In the genomic region with DNA sequence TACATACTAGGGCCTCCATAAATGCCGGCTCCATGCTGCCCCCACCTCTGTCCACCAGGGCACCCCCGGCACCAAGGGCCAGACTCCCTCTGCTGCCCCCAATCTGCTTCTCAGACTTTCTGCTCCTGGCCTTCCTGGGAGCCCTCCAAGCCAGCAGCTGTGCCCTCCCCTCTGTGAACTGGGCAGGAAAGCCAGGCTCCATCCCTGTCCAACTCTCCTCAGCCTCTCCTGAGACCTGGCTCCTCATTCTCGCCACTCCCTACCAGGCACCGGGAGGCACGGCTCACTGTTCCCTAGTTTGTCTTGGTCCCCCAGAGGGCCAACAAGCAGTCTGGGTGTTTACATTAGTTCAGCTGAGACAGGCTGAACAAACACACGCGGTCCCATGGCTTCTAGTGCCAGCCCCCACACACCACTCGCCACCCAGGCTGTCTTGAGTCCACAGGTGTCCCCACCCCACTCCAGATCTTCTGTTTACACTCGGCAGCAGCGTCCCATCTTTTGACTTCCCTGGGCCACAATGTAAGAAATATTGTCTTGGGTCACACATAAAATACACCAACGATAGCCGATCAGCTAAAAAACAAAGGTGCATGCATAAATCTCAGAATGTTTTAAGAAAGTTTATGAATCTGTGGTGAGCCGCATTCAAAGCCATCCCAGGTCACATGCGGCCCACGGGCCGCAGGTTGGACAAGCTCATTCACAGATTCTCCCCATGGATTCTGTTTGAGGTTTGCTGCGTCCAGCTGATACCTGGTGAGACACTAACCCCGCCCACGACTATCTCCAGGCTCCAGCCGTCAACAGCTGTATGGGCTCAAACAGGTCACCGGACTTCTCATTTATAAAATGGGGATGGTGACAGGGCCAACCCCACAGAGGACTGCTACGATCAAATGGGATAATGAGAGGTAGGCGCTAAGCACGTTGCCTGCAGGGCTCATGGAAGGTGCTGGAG, we compare ENCODE assay signal across 10 cellular contexts. TPM values are rescaled to one million over a fixed set of nuclear protein-coding genes. Genes with fewer than 3 reads are reported as not detected.
A peak's percentile ranks its signal among the peaks of the same experiment; 100 is the strongest.
DNase-seq lines count a peak whose midpoint lies in the region; ATAC-seq, FAIRE-seq and TF ChIP-seq lines count a peak whose summit lies in the region.
"Had no signal": no experiment of that assay in that cellular context is flagged by ENCODE, and none has a peak within 500 bp of the region (broad histone marks: within the 10 kb centered on the region; RNA-seq: fewer than 3 reads in every experiment).

No MANE protein-coding gene starts in this region.

- no peak overlapping the region; the same call in 1 of the 2 replicates for H2AK5ac ChIP-seq in H1 (ENCODE audit: low read depth, low read length)

- FAIRE-seq in H1 (lab: Jason Lieb, UNC) (no peak), GM12892 (lab: Jason Lieb, UNC) (no peak)

- peaks cover 75% of the 10 kb centered on the region for H3K4me1 ChIP-seq in ACC112 (ENCODE audit: control insufficient read depth, insufficient read depth, low read length, unreplicated experiment)
- H3K4me1 ChIP-seq in H1 (replicated peaks in 1 of 4; ENCODE audit: control insufficient read depth in 3 of 4, insufficient read depth in 4 of 4, low read length in 3 of 4): peaks cover 19 to 57% (median 38%) of the 10 kb centered on the region in 4 experiments
- peaks cover 15 to 33% of the 10 kb centered on the region in 2 donors for H3K4me1 ChIP-seq in naive thymus-derived CD4-positive, alpha-beta T cell (ENCODE audit: control insufficient read depth in 2 of 2, insufficient read depth in 2 of 2, low read length in 2 of 2)

- H2BK5ac ChIP-seq in H1 (ENCODE audit: low read depth, low read length): peak overlapping the region; percentile 83; the same call in 1 of the 2 replicates

- no peak overlapping the region for H3K4ac ChIP-seq in H1 (replicated peaks; ENCODE audit: insufficient read length, low read depth, low read length)

- H3K36me3 ChIP-seq in ACC112 (ENCODE audit: insufficient read depth, low read length) (no peaks in the 10 kb centered on the region), H1 (ENCODE audit: control insufficient read depth in 2 of 4, insufficient read depth in 4 of 4, low read length in 3 of 4) (no peaks in the 10 kb centered on the region)
- peaks cover 0 to 10% (median 0%) of the 10 kb centered on the region in 3 experiments for H3K36me3 ChIP-seq in naive thymus-derived CD4-positive, alpha-beta T cell (ENCODE audit: control insufficient read depth in 2 of 3, insufficient read depth in 3 of 3, low read length in 3 of 3)

- DNase-seq in H1 (ENCODE audit: low read depth in 1 of 2, low spot score in 2 of 2): no peak
- no peak for DNase-seq in naive thymus-derived CD4-positive, alpha-beta T cell
- no peak for DNase-seq in NCI-H1048 (lab: John Stamatoyannopoulos, UW)
- no peak for DNase-seq in GM12892 (ENCODE audit: insufficient read length)
- DNase-seq: activated T-cell treated with anti-CD3 and anti-CD28 coated beads, Interleukin-2, amount 50 U/mL, for 72 hours; stimulated activated CD4-positive, alpha-beta T cell treated with anti-CD3 and anti-CD28 coated beads, Interleukin-4, amount 100 ng/mL, for 1 hour had no signal

- peak overlapping the region; percentile 55; the same call in 1 of the 2 replicates for H3K18ac ChIP-seq in H1 (ENCODE audit: extremely low read depth, low read length)

- no peak overlapping the region for H4K5ac ChIP-seq in H1 (ENCODE audit: insufficient read length, low read depth, low read length)

- H3K27me3 ChIP-seq in ACC112 (ENCODE audit: insufficient read depth, low read length) (no peaks in the 10 kb centered on the region), H1 (replicated peaks in 1 of 4; ENCODE audit: control insufficient read depth in 3 of 4, extremely low read depth in 1 of 4, insufficient read depth in 3 of 4, low read length in 3 of 4) (no peaks in the 10 kb centered on the region; a peak in 1 of 7 replicates)
- no peaks in the 10 kb centered on the region for H3K27me3 ChIP-seq in naive thymus-derived CD4-positive, alpha-beta T cell (ENCODE audit: control insufficient read depth in 2 of 2, insufficient read depth in 2 of 2, low read length in 2 of 2)

- ATAC-seq in naive thymus-derived CD4-positive, alpha-beta T cell: no peak
- no peak for ATAC-seq in HG02763 (IDR thresholded peaks at IDR 0.05; ENCODE audit: unreplicated experiment)
- ATAC-seq in GM21529 (IDR thresholded peaks at IDR 0.05; ENCODE audit: unreplicated experiment): no peak
- ATAC-seq: activated T-cell treated with anti-CD3 and anti-CD28 coated beads, Interleukin-2, amount 50 U/mL, for 72 hours had no signal

- no peaks in the 10 kb centered on the region for H3K9me3 ChIP-seq in H1 (ENCODE audit: insufficient read depth in 2 of 2, low read depth in 1 of 2, low read length in 1 of 2)
- no peaks in the 10 kb centered on the region for H3K9me3 ChIP-seq in naive thymus-derived CD4-positive, alpha-beta T cell (ENCODE audit: control insufficient read depth in 2 of 3, low read length in 3 of 3)

- H3K27ac ChIP-seq in ACC112 (ENCODE audit: low read depth, low read length): peak overlapping the region; percentile 75
- no peak overlapping the region for H3K27ac ChIP-seq in H1 (ENCODE audit: low read depth, low read length)
- no peak overlapping the region for H3K27ac ChIP-seq in naive thymus-derived CD4-positive, alpha-beta T cell (ENCODE audit: low read depth, low read length)

- TF ChIP-seq CTCF in H1 (IDR thresholded peaks at IDR 0.05; ENCODE audit: control extremely low read depth in 1 of 3, insufficient read depth in 1 of 3, low read depth in 1 of 3, low read length in 3 of 3): peak in 2 of 3 experiments; percentile 20 to 30; a peak in 2 of 4 replicates

- H3K27ac Mint-ChIP-seq in IgD-negative memory B cell: peak overlapping the region in 2 of 3 donors; percentile 51 to 72
- peak overlapping the region in 6 of 9 donors; percentile 41 to 68 (median 56) for H3K27ac Mint-ChIP-seq in naive thymus-derived CD4-positive, alpha-beta T cell
- H3K27ac Mint-ChIP-seq: activated T-cell treated with anti-CD3 and anti-CD28 coated beads, Interleukin-2, amount 50 U/mL, for 72 hours had no signal

- H3K9ac ChIP-seq in H1 (replicated peaks in 1 of 4; ENCODE audit: extremely low read depth in 1 of 4, low read depth in 3 of 4, low read length in 3 of 4): no peak overlapping the region

- no peak overlapping the region for H3K23ac ChIP-seq in H1 (ENCODE audit: insufficient read length)

- intact Hi-C loops in naive thymus-derived CD4-positive, alpha-beta T cell (cut with micrococcal nuclease): no loop called here

- H3K4me1 Mint-ChIP-seq in IgD-negative memory B cell: peaks cover 16 to 21% (median 18%) of the 10 kb centered on the region in 3 donors
- peaks cover 29 to 73% (median 60%) of the 10 kb centered on the region in 7 donors for H3K4me1 Mint-ChIP-seq in naive thymus-derived CD4-positive, alpha-beta T cell

- POLR2A ChIA-PET in H1 (lab: Charles Lee; ENCODE audit: partially characterized antibody): interaction anchor here (0.7 kb wide), 2 partner anchors 14 to 40 kb away, joined by 3 read pairs; no protein-coding TSS in a partner anchor
- POLR2A ChIA-PET in naive thymus-derived CD4-positive, alpha-beta T cell (lab: Charles Lee): interaction anchor here (0.5 to 23.1 kb wide), 4 partner anchors 15 to 71 kb away, joined by 3 to 427 read pairs (median 4); a partner anchor contains a TSS

- H4K8ac ChIP-seq in H1 (ENCODE audit: extremely low read depth, insufficient read depth, low read length): no peak overlapping the region; the same call in 1 of the 2 replicates

- no peak overlapping the region for H3K14ac ChIP-seq in H1 (ENCODE audit: insufficient read length)

- no peak overlapping the region for H3K56ac ChIP-seq in H1 (replicated peaks; ENCODE audit: insufficient read length, low read depth, low read length)

- H3K4me2 ChIP-seq in H1 (ENCODE audit: insufficient read depth in 1 of 2, low read depth in 2 of 2, low read length in 2 of 2): no peak overlapping the region

- H2BK12ac ChIP-seq in H1 (ENCODE audit: low read depth, low read length): peak overlapping the region; percentile 80; the same call in 1 of the 2 replicates

- H3K4me3 ChIP-seq in ACC112 (ENCODE audit: low read depth, low read length) (no peak overlapping the region), H1 (ENCODE audit: extremely low read depth in 1 of 4, insufficient read depth in 2 of 4, low read depth in 3 of 4, low read length in 4 of 4) (no peak overlapping the region)
- H3K4me3 ChIP-seq in naive thymus-derived CD4-positive, alpha-beta T cell (ENCODE audit: low read length): no peak overlapping the region

- H3K36me3 Mint-ChIP-seq in IgD-negative memory B cell: peaks cover 5% of the 10 kb centered on the region
- peaks cover 1 to 24% (median 4%) of the 10 kb centered on the region in 5 donors for H3K36me3 Mint-ChIP-seq in naive thymus-derived CD4-positive, alpha-beta T cell

- H2AFZ ChIP-seq in ACC112 (ENCODE audit: low read length, unreplicated experiment) (no peak overlapping the region), H1 (ENCODE audit: low read length) (no peak overlapping the region)

- H3K79me2 ChIP-seq in ACC112 (ENCODE audit: control insufficient read depth, insufficient read depth, low read length, unreplicated experiment) (peaks cover 49% of the 10 kb centered on the region), H1 (ENCODE audit: control insufficient read depth in 1 of 2, insufficient read depth in 2 of 2, low read length in 2 of 2) (peaks cover 0 to 7% of the 10 kb centered on the region in 2 experiments; a peak in 1 of 4 replicates)

- TF ChIP-seq POLR2A in H1 (IDR thresholded peaks at IDR 0.05; ENCODE audit: control extremely low read depth in 1 of 2, low read depth in 2 of 2, low read length in 2 of 2) (no peak), GM12892 (IDR thresholded peaks at IDR 0.05; ENCODE audit: low read depth, low read length) (no peak)

- no peak; a peak in 1 of 4 replicates for TF ChIP-seq RAD21 in H1 (IDR thresholded peaks at IDR 0.05 in 1 of 2, conservative IDR thresholded peaks at IDR 0.05 in 1 of 2; ENCODE audit: low read depth in 2 of 2, low read length in 2 of 2)

- H2BK20ac ChIP-seq in H1 (ENCODE audit: low read length): 0 out of 2 replicates have a peak overlapping the region, but pooled peaks have one; percentile 37

- H3K4me3 Mint-ChIP-seq in IgD-negative memory B cell: no peak overlapping the region
- peak overlapping the region in 3 of 10 donors; percentile 24 to 58 (median 45) for H3K4me3 Mint-ChIP-seq in naive thymus-derived CD4-positive, alpha-beta T cell
- H3K4me3 Mint-ChIP-seq: activated T-cell treated with anti-CD3 and anti-CD28 coated beads, Interleukin-2, amount 50 U/mL, for 72 hours had no signal

- CTCF ChIA-PET in H1 (lab: Charles Lee; ENCODE audit: partially characterized antibody): interaction anchor here (1.0 to 15.0 kb wide), 19 partner anchors 6 to 190 kb away, joined by 3 to 168 read pairs (median 5); a partner anchor contains a TSS
- CTCF ChIA-PET in naive thymus-derived CD4-positive, alpha-beta T cell (lab: Charles Lee): interaction anchor here (1.0 kb wide), 1 partner anchor 19 kb away, joined by 4 read pairs; no protein-coding TSS in a partner anchor

- no peaks in the 10 kb centered on the region for H3K23me2 ChIP-seq in H1 (ENCODE audit: low read depth, low read length)

- TF ChIP-seq EP300 in H1 (IDR thresholded peaks at IDR 0.05; ENCODE audit: borderline replicate concordance in 1 of 2, low read depth in 2 of 2, low read length in 2 of 2): no peak

- H3K79me1 ChIP-seq in H1 (ENCODE audit: low read depth, low read length): peaks cover 9% of the 10 kb centered on the region; the same call in 1 of the 2 replicates

- no peak overlapping the region for H2BK120ac ChIP-seq in H1 (replicated peaks; ENCODE audit: low read depth, low read length)

- H4K20me1 ChIP-seq in H1 (replicated peaks in 1 of 2; ENCODE audit: control insufficient read depth in 1 of 2, insufficient read depth in 2 of 2, low read length in 2 of 2): no peaks in the 10 kb centered on the region

- H3K27me3 Mint-ChIP-seq in IgD-negative memory B cell: no peaks in the 10 kb centered on the region
- no peaks in the 10 kb centered on the region for H3K27me3 Mint-ChIP-seq in naive thymus-derived CD4-positive, alpha-beta T cell

- 85% methylated on average over 24 of the region's 24 CpGs; no CpG with 5 or more reads in 1 of the 2 experiments for WGBS in H1 (ENCODE audit: extremely low coverage in 1 of 2, insufficient coverage in 1 of 2, insufficient read length in 1 of 2, insufficient replicate concordance in 2 of 2, low coverage in 1 of 2, low lambda C conversion rate in 2 of 2, missing lambda C conversion rate in 1 of 2), 2 experiments

- no peak overlapping the region for H4K91ac ChIP-seq in H1 (replicated peaks; ENCODE audit: insufficient read length, low read length)

- peak overlapping the region; percentile 81; the same call in 1 of the 2 replicates for H2BK15ac ChIP-seq in H1 (ENCODE audit: low read length)

- no peaks in the 10 kb centered on the region for H3K9me3 Mint-ChIP-seq in IgD-negative memory B cell
- no peaks in the 10 kb centered on the region for H3K9me3 Mint-ChIP-seq in naive thymus-derived CD4-positive, alpha-beta T cell
- H3K9me3 Mint-ChIP-seq: activated T-cell treated with anti-CD3 and anti-CD28 coated beads, Interleukin-2, amount 50 U/mL, for 72 hours had no signal

RNA-seq across cellular contexts. Expression of a gene that starts 29.5 kb away (rescaled TPM):
- 58.6 TPM for polyA plus RNA-seq in IgD-negative memory B cell
- total RNA-seq in H1 (2021; fragmentation: NEBNext Ultra II Directional; extraction: Animal tissue kit (Norgen Biotek cat#: 25700)): 36.8 and 37.1 TPM in 2 replicates
- polyA plus RNA-seq in H1 (2011; rRNA removed): 21.4 and 26.7 TPM in 2 replicates
- polyA plus RNA-seq in H1 (2011; cell fraction: cytosol; rRNA removed): 15.9 TPM
- polyA plus RNA-seq in H1 (2011; cell fraction: nucleus; rRNA removed): 24.2 TPM
- 23.4 to 31.1 TPM (median 26.4 TPM) in 4 replicates for polyA plus RNA-seq in H1 (2012, experiment 1 of 2)
- polyA plus RNA-seq in H1 (2012, experiment 2 of 2): 17.3 TPM
- 44.8 TPM for polyA plus RNA-seq in H1 (2013, experiment 1 of 2)
- polyA plus RNA-seq in H1 (2013, experiment 2 of 2): 44.6 TPM
- polyA minus RNA-seq in H1 (2011; rRNA and poly(A)+ RNA removed): 23.9 and 27.9 TPM in 2 replicates
- polyA minus RNA-seq in H1 (2011; cell fraction: cytosol; rRNA and poly(A)+ RNA removed): 13.4 TPM
- 12.3 TPM for polyA minus RNA-seq in H1 (2011; cell fraction: nucleus; rRNA and poly(A)+ RNA removed)
- total RNA-seq in naive thymus-derived CD4-positive, alpha-beta T cell: 10 to 100 TPM; 63.3 to 97.4 (median 72.2) TPM
- 10 to 100 TPM; 21.3 to 50.4 TPM for polyA plus RNA-seq in naive thymus-derived CD4-positive, alpha-beta T cell
- 16.7 TPM for polyA plus RNA-seq in GM12892 (2012; ENCODE audit: missing spikeins)
